In genomic region chr7:108149908-108150307, GRCh38 we compare ENCODE assay signal across 1 cellular context.
A peak's percentile ranks its signal among the peaks of the same experiment; 100 is the strongest.
TF ChIP-seq lines count a peak whose summit lies in the region.

No MANE protein-coding gene starts in this region.

TF ChIP-seq in K562, 482 proteins besides CTCF, POLR2A, EP300 and RAD21 (continued from another document):
- TF ChIP-seq AFF4 (CRISPR knock-in tag; IDR thresholded peaks at IDR 0.05) (no peak), MTA2 (IDR thresholded peaks at IDR 0.05; ENCODE audit: low read depth) (no peak), BRD4 (IDR thresholded peaks at IDR 0.05) (no peak), EHMT2 (IDR thresholded peaks at IDR 0.05) (0 out of 2 replicates have a peak, but pooled peaks have one; percentile 35)
TF ChIP-seq in K562: peak in this region for 2.
